28 cellular contexts compared by ENCODE assay signal in the genomic region with DNA sequence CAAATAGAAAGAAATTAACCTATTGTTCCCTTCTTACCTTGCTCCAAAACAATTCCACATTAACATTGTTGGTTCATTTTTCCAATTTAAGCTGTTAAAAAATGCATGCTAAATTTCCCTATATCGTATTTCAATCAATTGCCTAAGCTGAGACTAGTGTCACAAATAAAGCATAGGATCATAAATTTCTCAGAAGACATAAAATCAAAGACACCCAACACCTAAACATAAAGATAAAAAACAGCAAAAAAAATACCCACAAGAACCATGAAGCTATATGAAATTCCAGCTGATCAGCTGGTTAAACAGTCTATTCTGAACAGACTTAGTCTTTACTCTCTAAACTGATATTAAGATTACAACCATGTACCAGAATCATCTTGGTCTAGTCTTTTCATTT.
"Had no signal": no experiment of that assay in that cellular context is flagged by ENCODE, and none has a peak within 500 bp of the region (broad histone marks: within the 10 kb centered on the region; RNA-seq: fewer than 3 reads in every experiment).

No MANE protein-coding gene starts in this region.

- H3K4me1 Mint-ChIP-seq: nephron, neural progenitor cell had no signal

- H3K36me3 Mint-ChIP-seq: natural killer cell had no signal

- H3K4me3 ChIP-seq: neural progenitor cell, ovary, psoas muscle, right lobe of liver, sigmoid colon, stomach, thoracic aorta, thyroid gland, tibial nerve, upper lobe of right lung, uterus had no signal

- H3K4me1 ChIP-seq: neural progenitor cell, parathyroid adenoma, psoas muscle, right lobe of liver, sigmoid colon, stomach, thyroid gland, tibial nerve, upper lobe of right lung, uterus had no signal

- H3K9me3 Mint-ChIP-seq: natural killer cell had no signal

- H3K27me3 Mint-ChIP-seq: progenitor cell of endocrine pancreas; stimulated activated naive B cell treated with anti-CD40 and anti-IgM and Interleukin-4, amounts not matched to agents 10 μg/mL and 1 μg/mL and 100 μg/mL, for 72 hours; stimulated activated naive CD8-positive, alpha-beta T cell treated with anti-CD3 and anti-CD28 coated beads, Interleukin-15, Interleukin-2, amounts not matched to agents 100 ng/mL and 50 ng/mL, for 24 hours; type B pancreatic cell had no signal

- H3K36me3 ChIP-seq: ovary, right lobe of liver, sigmoid colon, thyroid gland, upper lobe of right lung, uterus had no signal

- FAIRE-seq: small intestine had no signal

- ATAC-seq: natural killer cell; psoas muscle; right cardiac atrium; right lobe of liver; stimulated activated effector memory CD8-positive, alpha-beta T cell treated with anti-CD3 and anti-CD28 coated beads, Interleukin-12 subunit alpha, Interleukin-12 subunit beta, amount 100 ng/mL, for 72 hours; stimulated activated naive B cell treated with anti-CD40 and anti-IgM and Interleukin-4, amounts not matched to agents 10 μg/mL and 1 μg/mL and 100 μg/mL, for 72 hours; upper lobe of right lung had no signal

- DNase-seq: natural killer cell; occipital lobe; ovary; posterior cingulate gyrus; psoas muscle; right cardiac atrium; right lobe of liver; sigmoid colon; small intestine; stimulated activated CD4-positive, alpha-beta T cell treated with anti-CD3 and anti-CD28 coated beads, Interleukin-15, amount 100 ng/mL, for 24 hours; stimulated activated CD4-positive, alpha-beta T cell treated with anti-CD3 and anti-CD28 coated beads, Interleukin-2, amount 100 ng/mL, for 24 hours; stimulated activated CD4-positive, alpha-beta T cell treated with anti-CD3 and anti-CD28 coated beads, Interleukin-2, amount 100 ng/mL, for 48 hours; stimulated activated CD4-positive, alpha-beta T cell treated with anti-CD3 and anti-CD28 coated beads, Interleukin-4, amount 100 ng/mL, for 24 hours; stimulated activated naive B cell treated with anti-CD40 and anti-IgM and Interleukin-4, amounts not matched to agents 10 μg/mL and 1 μg/mL and 100 μg/mL, for 72 hours; stimulated activated naive CD4-positive, alpha-beta T cell treated with Interleukin-2 at 50 U/mL for 16 hours; stomach; thyroid gland; upper lobe of right lung; uterus had no signal

- H3K4me3 Mint-ChIP-seq: natural killer cell; nephron; neural progenitor cell; stimulated activated effector memory CD8-positive, alpha-beta T cell treated with anti-CD3 and anti-CD28 coated beads, Interleukin-12 subunit alpha, Interleukin-12 subunit beta, amount 100 ng/mL, for 72 hours; stimulated activated naive B cell treated with anti-CD40 and anti-IgM and Interleukin-4, amounts not matched to agents 10 μg/mL and 1 μg/mL and 100 μg/mL, for 72 hours; stimulated activated naive CD8-positive, alpha-beta T cell treated with anti-CD3 and anti-CD28 coated beads, Interleukin-15, Interleukin-2, amounts not matched to agents 100 ng/mL and 50 ng/mL, for 24 hours; type B pancreatic cell had no signal

- H3K27ac Mint-ChIP-seq: natural killer cell; nephron; neural progenitor cell; progenitor cell of endocrine pancreas; stimulated activated effector memory CD8-positive, alpha-beta T cell treated with anti-CD3 and anti-CD28 coated beads, Interleukin-12 subunit alpha, Interleukin-12 subunit beta, amount 100 ng/mL, for 72 hours; stimulated activated naive B cell treated with anti-CD40 and anti-IgM and Interleukin-4, amounts not matched to agents 10 μg/mL and 1 μg/mL and 100 μg/mL, for 72 hours; stimulated activated naive CD8-positive, alpha-beta T cell treated with anti-CD3 and anti-CD28 coated beads, Interleukin-15, Interleukin-2, amounts not matched to agents 100 ng/mL and 50 ng/mL, for 24 hours; type B pancreatic cell had no signal

- H3K9me3 ChIP-seq: ovary, psoas muscle, right lobe of liver, sigmoid colon, thoracic aorta, thyroid gland, upper lobe of right lung, uterus had no signal

- H3K27ac ChIP-seq: neural progenitor cell, ovary, parathyroid adenoma, psoas muscle, right lobe of liver, sigmoid colon, stomach, thoracic aorta, thyroid gland, tibial nerve, upper lobe of right lung, uterus had no signal
